ENCODE assay signal across 16 cellular contexts in genomic region chr7:714251-714671, GRCh38. TPM values are rescaled to one million over a fixed set of nuclear protein-coding genes. Genes with fewer than 3 reads are reported as not detected.
A peak's percentile ranks its signal among the peaks of the same experiment; 100 is the strongest.
DNase-seq lines count a peak whose midpoint lies in the region; ATAC-seq lines count a peak whose summit lies in the region.
"Had no signal": no experiment of that assay in that cellular context is flagged by ENCODE, and none has a peak within 500 bp of the region (broad histone marks: within the 10 kb centered on the region; RNA-seq: fewer than 3 reads in every experiment).

No MANE protein-coding gene starts in this region.

- no peak overlapping the region for H3K27ac Mint-ChIP-seq in activated naive CD8-positive, alpha-beta T cell treated with anti-CD3 and anti-CD28 coated beads, Interleukin-2, amount 10 ng/mL, durations not matched to agents 7 days and 5 days
- H3K27ac Mint-ChIP-seq in activated naive CD8-positive, alpha-beta T cell treated with anti-CD3 and anti-CD28 coated beads, Interleukin-2, amount 50 U/mL, for 24 hours, result no peak overlapping the region
- H3K27ac Mint-ChIP-seq in activated T-helper 2 cell treated with anti-CD3 and anti-CD28 coated beads, Interferon-gamma antibody, Interleukin-2, Interleukin-4, amounts not matched to agents 10 μg/mL and 5 μg/mL and 100 μg/mL, durations not matched to agents 14 hours and 24 hours and 36 hours, result no peak overlapping the region
- H3K27ac Mint-ChIP-seq in naive thymus-derived CD8-positive, alpha-beta T cell, result peak overlapping the region in 8 of 10 donors; percentile 53 to 93 (median 81)
- H3K27ac Mint-ChIP-seq: stimulated activated naive CD8-positive, alpha-beta T cell treated with anti-CD3 and anti-CD28 coated beads, Interleukin-15, amount 100 ng/mL, for 72 hours had no signal

- POLR2A ChIA-PET in activated naive CD8-positive, alpha-beta T cell treated with anti-CD3 and anti-CD28 coated beads, Interleukin-2, amount 10 ng/mL, durations not matched to agents 7 days and 5 days (lab: Charles Lee), result no interaction called here
- POLR2A ChIA-PET in naive thymus-derived CD8-positive, alpha-beta T cell (lab: Charles Lee), result no interaction called here

- no peaks in the 10 kb centered on the region for H3K9me3 Mint-ChIP-seq in activated naive CD8-positive, alpha-beta T cell treated with anti-CD3 and anti-CD28 coated beads, Interleukin-2, amount 10 ng/mL, durations not matched to agents 7 days and 5 days
- H3K9me3 Mint-ChIP-seq in activated naive CD8-positive, alpha-beta T cell treated with anti-CD3 and anti-CD28 coated beads, Interleukin-2, amount 50 U/mL, for 24 hours, result no peaks in the 10 kb centered on the region
- H3K9me3 Mint-ChIP-seq in activated T-helper 2 cell treated with anti-CD3 and anti-CD28 coated beads, Interferon-gamma antibody, Interleukin-2, Interleukin-4, amounts not matched to agents 10 μg/mL and 5 μg/mL and 100 μg/mL, durations not matched to agents 14 hours and 24 hours and 36 hours, result no peaks in the 10 kb centered on the region
- no peaks in the 10 kb centered on the region for H3K9me3 Mint-ChIP-seq in naive thymus-derived CD8-positive, alpha-beta T cell
- H3K9me3 Mint-ChIP-seq: stimulated activated naive CD8-positive, alpha-beta T cell treated with anti-CD3 and anti-CD28 coated beads, Interleukin-15, amount 100 ng/mL, for 72 hours had no signal

- H3K9me3 ChIP-seq in aorta (ENCODE audit: control insufficient read depth, low read length), result no peaks in the 10 kb centered on the region
- H3K9me3 ChIP-seq: ascending aorta, right lobe of liver, upper lobe of left lung had no signal

- no peak overlapping the region for H3K4me3 ChIP-seq in aorta (ENCODE audit: low read length in 2 of 2)
- H3K4me3 ChIP-seq: ascending aorta, right lobe of liver, upper lobe of left lung had no signal

- H3K27me3 Mint-ChIP-seq in activated naive CD8-positive, alpha-beta T cell treated with anti-CD3 and anti-CD28 coated beads, Interleukin-2, amount 10 ng/mL, durations not matched to agents 7 days and 5 days, result no peaks in the 10 kb centered on the region
- H3K27me3 Mint-ChIP-seq in activated naive CD8-positive, alpha-beta T cell treated with anti-CD3 and anti-CD28 coated beads, Interleukin-2, amount 50 U/mL, for 24 hours, result no peaks in the 10 kb centered on the region
- H3K27me3 Mint-ChIP-seq in activated T-helper 2 cell treated with anti-CD3 and anti-CD28 coated beads, Interferon-gamma antibody, Interleukin-2, Interleukin-4, amounts not matched to agents 10 μg/mL and 5 μg/mL and 100 μg/mL, durations not matched to agents 14 hours and 24 hours and 36 hours (ENCODE audit: low read depth), result peaks cover 7% of the 10 kb centered on the region
- H3K27me3 Mint-ChIP-seq in naive thymus-derived CD8-positive, alpha-beta T cell, result peaks cover 0 to 4% (median 0%) of the 10 kb centered on the region in 5 donors
- H3K27me3 Mint-ChIP-seq: stimulated activated naive CD8-positive, alpha-beta T cell treated with anti-CD3 and anti-CD28 coated beads, Interleukin-15, amount 100 ng/mL, for 72 hours had no signal

- peaks cover 14% of the 10 kb centered on the region for H3K36me3 Mint-ChIP-seq in activated naive CD8-positive, alpha-beta T cell treated with anti-CD3 and anti-CD28 coated beads, Interleukin-2, amount 10 ng/mL, durations not matched to agents 7 days and 5 days
- peaks cover 17% of the 10 kb centered on the region for H3K36me3 Mint-ChIP-seq in activated naive CD8-positive, alpha-beta T cell treated with anti-CD3 and anti-CD28 coated beads, Interleukin-2, amount 50 U/mL, for 24 hours (ENCODE audit: low read depth)
- peaks cover 12% of the 10 kb centered on the region for H3K36me3 Mint-ChIP-seq in activated T-helper 2 cell treated with anti-CD3 and anti-CD28 coated beads, Interferon-gamma antibody, Interleukin-2, Interleukin-4, amounts not matched to agents 10 μg/mL and 5 μg/mL and 100 μg/mL, durations not matched to agents 14 hours and 24 hours and 36 hours (ENCODE audit: low read depth)
- H3K36me3 Mint-ChIP-seq in naive thymus-derived CD8-positive, alpha-beta T cell, result peaks cover 0 to 11% (median 5%) of the 10 kb centered on the region in 3 donors

- ATAC-seq in activated naive CD8-positive, alpha-beta T cell treated with anti-CD3 and anti-CD28 coated beads, Interleukin-2, amount 10 ng/mL, durations not matched to agents 7 days and 5 days (ENCODE audit: low read depth), result no peak
- no peak for ATAC-seq in activated naive CD8-positive, alpha-beta T cell treated with anti-CD3 and anti-CD28 coated beads, Interleukin-2, amount 50 U/mL, for 24 hours
- no peak for ATAC-seq in naive thymus-derived CD8-positive, alpha-beta T cell
- no peak for ATAC-seq in GM21576 (IDR thresholded peaks at IDR 0.05; ENCODE audit: unreplicated experiment)
- ATAC-seq in HG03354 (IDR thresholded peaks at IDR 0.05; ENCODE audit: poor library complexity, severe bottlenecking, unreplicated experiment), result no peak
- no peak for ATAC-seq in GM21360 (IDR thresholded peaks at IDR 0.05; ENCODE audit: unreplicated experiment)
- ATAC-seq in aorta (ENCODE audit: low FRiP score), result no peak
- ATAC-seq: stimulated activated naive CD8-positive, alpha-beta T cell treated with anti-CD3 and anti-CD28 coated beads, Interleukin-15, amount 100 ng/mL, for 72 hours had no signal

- peak; percentile 26 for DNase-seq in activated naive CD8-positive, alpha-beta T cell treated with anti-CD3 and anti-CD28 coated beads, Interleukin-2, amount 10 ng/mL, durations not matched to agents 7 days and 5 days
- no peak for DNase-seq in activated naive CD8-positive, alpha-beta T cell treated with anti-CD3 and anti-CD28 coated beads, Interleukin-2, amount 50 U/mL, for 24 hours
- DNase-seq in activated T-helper 2 cell treated with anti-CD3 and anti-CD28 coated beads, Interferon-gamma antibody, Interleukin-2, Interleukin-4, amounts not matched to agents 10 μg/mL and 5 μg/mL and 100 μg/mL, durations not matched to agents 14 hours and 24 hours and 36 hours (ENCODE audit: low spot score), result no peak
- DNase-seq in naive thymus-derived CD8-positive, alpha-beta T cell, result no peak
- no peak for DNase-seq in aorta
- DNase-seq: activated CD4-positive, alpha-beta T cell treated with anti-CD3 and anti-CD28 coated beads, Interleukin-2, amount 50 U/mL, for 1 hour; midbrain; NCI-H2029; NCI-H446 treated with DMSO at 0.1 percent for 48 hours; stimulated activated naive CD8-positive, alpha-beta T cell treated with anti-CD3 and anti-CD28 coated beads, Interleukin-15, amount 100 ng/mL, for 72 hours had no signal

- intact Hi-C loops in activated T-helper 2 cell treated with anti-CD3 and anti-CD28 coated beads, Interferon-gamma antibody, Interleukin-2, Interleukin-4, amounts not matched to agents 10 μg/mL and 5 μg/mL and 100 μg/mL, durations not matched to agents 14 hours and 24 hours and 36 hours (cut with micrococcal nuclease), result no loop called here
- intact Hi-C loops in aorta (cut with DNase I), result no loop called here

- H3K27me3 ChIP-seq in aorta (ENCODE audit: control insufficient read depth in 1 of 2, insufficient read depth in 2 of 2, low read length in 1 of 2), result no peaks in the 10 kb centered on the region
- H3K27me3 ChIP-seq: ascending aorta, right lobe of liver had no signal

- H3K27ac ChIP-seq in aorta (ENCODE audit: low read depth in 1 of 2, low read length in 2 of 2), result no peak overlapping the region
- H3K27ac ChIP-seq: ascending aorta, right lobe of liver, upper lobe of left lung had no signal

- peak overlapping the region; percentile 20 for H3K4me3 Mint-ChIP-seq in activated naive CD8-positive, alpha-beta T cell treated with anti-CD3 and anti-CD28 coated beads, Interleukin-2, amount 10 ng/mL, durations not matched to agents 7 days and 5 days
- no peak overlapping the region for H3K4me3 Mint-ChIP-seq in activated naive CD8-positive, alpha-beta T cell treated with anti-CD3 and anti-CD28 coated beads, Interleukin-2, amount 50 U/mL, for 24 hours
- peak overlapping the region; percentile 35 for H3K4me3 Mint-ChIP-seq in activated T-helper 2 cell treated with anti-CD3 and anti-CD28 coated beads, Interferon-gamma antibody, Interleukin-2, Interleukin-4, amounts not matched to agents 10 μg/mL and 5 μg/mL and 100 μg/mL, durations not matched to agents 14 hours and 24 hours and 36 hours (ENCODE audit: low read depth)
- peak overlapping the region; percentile 7 to 88 (median 73) for H3K4me3 Mint-ChIP-seq in naive thymus-derived CD8-positive, alpha-beta T cell

- H3K36me3 ChIP-seq in aorta (ENCODE audit: control insufficient read depth in 1 of 2, insufficient read depth in 2 of 2, low read length in 1 of 2), result no peaks in the 10 kb centered on the region
- H3K36me3 ChIP-seq: ascending aorta, right lobe of liver, upper lobe of left lung had no signal

- H3K4me1 ChIP-seq in aorta (ENCODE audit: control insufficient read depth in 1 of 2, insufficient read depth in 2 of 2, low read length in 2 of 2), result no peaks in the 10 kb centered on the region
- H3K4me1 ChIP-seq: right lobe of liver had no signal

- WGBS in aorta, 2 donors, result 91 to 93% methylated on average over 13 of the region's 13 CpGs

- peaks cover 10% of the 10 kb centered on the region for H3K4me1 Mint-ChIP-seq in activated naive CD8-positive, alpha-beta T cell treated with anti-CD3 and anti-CD28 coated beads, Interleukin-2, amount 10 ng/mL, durations not matched to agents 7 days and 5 days
- H3K4me1 Mint-ChIP-seq in activated naive CD8-positive, alpha-beta T cell treated with anti-CD3 and anti-CD28 coated beads, Interleukin-2, amount 50 U/mL, for 24 hours, result peaks cover 14% of the 10 kb centered on the region
- H3K4me1 Mint-ChIP-seq in activated T-helper 2 cell treated with anti-CD3 and anti-CD28 coated beads, Interferon-gamma antibody, Interleukin-2, Interleukin-4, amounts not matched to agents 10 μg/mL and 5 μg/mL and 100 μg/mL, durations not matched to agents 14 hours and 24 hours and 36 hours (ENCODE audit: low read depth), result no peaks in the 10 kb centered on the region
- peaks cover 8 to 40% (median 34%) of the 10 kb centered on the region in 4 donors for H3K4me1 Mint-ChIP-seq in naive thymus-derived CD8-positive, alpha-beta T cell

RNA-seq across cellular contexts. Expression of gene DNAAF5, which starts 12.2 kb away (rescaled TPM):
- 10 to 100 TPM; 18.3 to 22.4 TPM for total RNA-seq in activated naive CD8-positive, alpha-beta T cell treated with anti-CD3 and anti-CD28 coated beads, Interleukin-2, amount 10 ng/mL, durations not matched to agents 7 days and 5 days
- total RNA-seq in activated T-helper 2 cell treated with anti-CD3 and anti-CD28 coated beads, Interferon-gamma antibody, Interleukin-2, Interleukin-4, amounts not matched to agents 10 μg/mL and 5 μg/mL and 100 μg/mL, durations not matched to agents 14 hours and 24 hours and 36 hours, result 41.5 and 41.7 TPM in 2 replicates
- total RNA-seq in naive thymus-derived CD8-positive, alpha-beta T cell, result 10 to 100 TPM; 12.3 to 16.3 TPM
- polyA plus RNA-seq in naive thymus-derived CD8-positive, alpha-beta T cell, result 1 to 10 TPM; 2.8 to 4.6 (median 4.6) TPM
- total RNA-seq in aorta, result 10 to 100 TPM; 12.4 to 16.6 TPM
- polyA plus RNA-seq in aorta, result 10 to 100 TPM in 1 of 2 donors, 1 to 10 TPM in 1; 4.1 to 16.8 TPM

RNA-seq across cellular contexts. Expression of gene PRKAR1B, which starts 12.8 kb away (rescaled TPM):
- total RNA-seq in activated naive CD8-positive, alpha-beta T cell treated with anti-CD3 and anti-CD28 coated beads, Interleukin-2, amount 10 ng/mL, durations not matched to agents 7 days and 5 days, result 10 to 100 TPM; 26.5 to 28.2 TPM
- total RNA-seq in activated T-helper 2 cell treated with anti-CD3 and anti-CD28 coated beads, Interferon-gamma antibody, Interleukin-2, Interleukin-4, amounts not matched to agents 10 μg/mL and 5 μg/mL and 100 μg/mL, durations not matched to agents 14 hours and 24 hours and 36 hours, result 31.5 and 38.9 TPM in 2 replicates
- total RNA-seq in naive thymus-derived CD8-positive, alpha-beta T cell, result 10 to 100 TPM; 46.2 to 47.3 TPM
- 10 to 100 TPM; 14.6 to 35.4 (median 27.6) TPM for polyA plus RNA-seq in naive thymus-derived CD8-positive, alpha-beta T cell
- 10 to 100 TPM in 1 of 2 donors, 1 to 10 TPM in 1; 6.6 to 13.7 TPM for total RNA-seq in aorta
- 10 to 100 TPM; 14.5 to 16.2 TPM for polyA plus RNA-seq in aorta

Comparison
In these comparisons a context has a peak if more than half of its experiments do, and no peak if none do; other contexts are left out.
1. H3K27ac Mint-ChIP-seq: peak in naive thymus-derived CD8-positive, alpha-beta T cell (8 of 10); none in activated naive CD8-positive, alpha-beta T cell treated with anti-CD3 and anti-CD28 coated beads, Interleukin-2, amount 10 ng/mL, durations not matched to agents 7 days and 5 days (single experiment), activated naive CD8-positive, alpha-beta T cell treated with anti-CD3 and anti-CD28 coated beads, Interleukin-2, amount 50 U/mL, for 24 hours (single experiment) and activated T-helper 2 cell treated with anti-CD3 and anti-CD28 coated beads, Interferon-gamma antibody, Interleukin-2, Interleukin-4, amounts not matched to agents 10 μg/mL and 5 μg/mL and 100 μg/mL, durations not matched to agents 14 hours and 24 hours and 36 hours (single experiment).